10 cellular contexts compared by ENCODE assay signal in the genomic region with DNA sequence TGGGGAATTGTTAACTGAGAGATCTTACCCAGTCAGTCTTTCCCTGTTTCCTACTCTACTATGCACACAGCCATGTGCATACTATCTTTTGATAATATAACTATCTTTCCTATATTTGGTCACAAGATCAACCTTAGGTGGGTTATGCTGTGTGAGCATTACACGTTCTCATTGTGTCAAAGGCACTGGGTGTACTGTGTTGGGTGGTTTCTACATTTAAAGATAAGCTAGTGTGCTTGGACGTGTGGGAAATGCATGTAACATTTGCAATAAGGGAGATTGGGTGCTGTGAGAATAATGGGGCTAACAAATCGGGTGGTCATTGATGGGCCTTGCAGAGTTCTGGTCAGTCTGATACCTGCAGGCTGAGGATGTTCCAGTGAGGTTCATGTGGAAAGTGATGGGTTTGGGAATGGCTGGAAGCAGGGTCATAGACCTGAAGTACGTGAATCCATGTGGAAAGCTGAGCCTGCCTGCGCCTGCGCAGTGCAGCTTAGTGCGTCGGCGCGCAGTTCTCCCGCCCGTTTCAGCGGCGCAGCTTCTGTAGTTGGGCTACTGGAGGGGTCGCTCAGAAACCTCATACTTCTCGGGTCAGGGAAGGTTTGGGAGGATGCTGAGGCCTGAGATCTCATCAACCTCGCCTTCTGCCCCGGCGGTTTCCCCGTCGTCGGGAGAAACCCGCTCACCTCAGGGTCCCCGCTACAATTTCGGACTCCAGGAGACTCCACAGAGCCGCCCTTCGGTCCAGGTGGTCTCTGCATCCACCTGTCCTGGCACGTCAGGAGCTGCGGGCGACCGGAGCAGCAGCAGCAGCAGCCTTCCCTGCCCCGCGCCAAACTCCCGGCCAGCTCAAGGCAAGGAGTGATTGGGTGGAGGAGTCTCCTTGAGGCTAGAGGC. TPM values are rescaled to one million over a fixed set of nuclear protein-coding genes. Genes with fewer than 3 reads are reported as not detected.
DNase-seq lines count a peak whose midpoint lies in the region; ATAC-seq and TF ChIP-seq lines count a peak whose summit lies in the region.
"Had no signal": no experiment of that assay in that cellular context is flagged by ENCODE, and none has a peak within 500 bp of the region (broad histone marks: within the 10 kb centered on the region; RNA-seq: fewer than 3 reads in every experiment).

A gene (plus strand): TSS at position 507 of the 897 bp plus-strand sequence. CDS start 104 bp downstream, at position 611.

- peaks cover 8% of the 10 kb centered on the region for H3K4me1 Mint-ChIP-seq in activated naive CD4-positive, alpha-beta T cell treated with anti-CD3 and anti-CD28 coated beads, Interleukin-2, amount 10 ng/mL, durations not matched to agents 7 days and 5 days
- H3K4me1 Mint-ChIP-seq in stimulated activated naive CD8-positive, alpha-beta T cell treated with anti-CD3 and anti-CD28 coated beads, Interleukin-15, amount 100 ng/mL, for 72 hours = peaks cover 25% of the 10 kb centered on the region

- in situ Hi-C loops in GM13977 (cut with MboI; ENCODE audit: low pct_unique_long_range_greater_than_20kb, low sequenced_read_pairs, unreplicated experiment) = no loop called here

- peak; percentile 31 for DNase-seq in activated naive CD4-positive, alpha-beta T cell treated with Interleukin-2 at 50 U/mL for 16 hours
- DNase-seq in activated naive CD4-positive, alpha-beta T cell treated with anti-CD3 and anti-CD28 coated beads, Interleukin-2, amount 10 ng/mL, durations not matched to agents 7 days and 5 days = no peak
- peak; percentile 86 for DNase-seq in NCI-H82 (lab: John Stamatoyannopoulos, UW)
- no peak for DNase-seq in stimulated activated naive CD8-positive, alpha-beta T cell treated with anti-CD3 and anti-CD28 coated beads, Interleukin-15, amount 100 ng/mL, for 72 hours
- no peak for DNase-seq in NCI-H748 treated with DMSO at 0.1 percent for 48 hours (lab: John Stamatoyannopoulos, UW)
- DNase-seq in GM13977 (ENCODE audit: low spot score) = no peak
- DNase-seq: NCI-H2107 had no signal

- no peaks in the 10 kb centered on the region for H3K9me3 Mint-ChIP-seq in activated naive CD4-positive, alpha-beta T cell treated with anti-CD3 and anti-CD28 coated beads, Interleukin-2, amount 10 ng/mL, durations not matched to agents 7 days and 5 days
- no peaks in the 10 kb centered on the region for H3K9me3 Mint-ChIP-seq in stimulated activated naive CD8-positive, alpha-beta T cell treated with anti-CD3 and anti-CD28 coated beads, Interleukin-15, amount 100 ng/mL, for 72 hours

- ATAC-seq in esophagus mucosa (peak; percentile 34), GM18861 (IDR thresholded peaks at IDR 0.05; ENCODE audit: unreplicated experiment) (no peak)
- ATAC-seq in stimulated activated naive CD8-positive, alpha-beta T cell treated with anti-CD3 and anti-CD28 coated beads, Interleukin-15, amount 100 ng/mL, for 72 hours = peak; percentile 52

- TF ChIP-seq CTCF in GM13977 (IDR thresholded peaks at IDR 0.05; ENCODE audit: extremely low read depth, insufficient read depth, missing control alignments) = no peak

- H3K36me3 Mint-ChIP-seq in activated naive CD4-positive, alpha-beta T cell treated with anti-CD3 and anti-CD28 coated beads, Interleukin-2, amount 10 ng/mL, durations not matched to agents 7 days and 5 days = peaks cover 44% of the 10 kb centered on the region

- H3K4me3 Mint-ChIP-seq in activated naive CD4-positive, alpha-beta T cell treated with anti-CD3 and anti-CD28 coated beads, Interleukin-2, amount 10 ng/mL, durations not matched to agents 7 days and 5 days = no peak within 1 kb of the TSS
- H3K4me3 Mint-ChIP-seq in stimulated activated naive CD8-positive, alpha-beta T cell treated with anti-CD3 and anti-CD28 coated beads, Interleukin-15, amount 100 ng/mL, for 72 hours = no peak within 1 kb of the TSS

- H3K27me3 Mint-ChIP-seq in activated naive CD4-positive, alpha-beta T cell treated with anti-CD3 and anti-CD28 coated beads, Interleukin-2, amount 10 ng/mL, durations not matched to agents 7 days and 5 days = no peaks in the 10 kb centered on the region
- no peaks in the 10 kb centered on the region for H3K27me3 Mint-ChIP-seq in stimulated activated naive CD8-positive, alpha-beta T cell treated with anti-CD3 and anti-CD28 coated beads, Interleukin-15, amount 100 ng/mL, for 72 hours

- H3K27ac Mint-ChIP-seq in activated naive CD4-positive, alpha-beta T cell treated with anti-CD3 and anti-CD28 coated beads, Interleukin-2, amount 10 ng/mL, durations not matched to agents 7 days and 5 days = no peak within 1 kb of the TSS
- H3K27ac Mint-ChIP-seq in stimulated activated naive CD8-positive, alpha-beta T cell treated with anti-CD3 and anti-CD28 coated beads, Interleukin-15, amount 100 ng/mL, for 72 hours = peak within 1 kb of the TSS in 1 of 2 donors; percentile 88

- CTCF ChIA-PET in activated naive CD4-positive, alpha-beta T cell treated with anti-CD3 and anti-CD28 coated beads, Interleukin-2, amount 10 ng/mL, durations not matched to agents 7 days and 5 days (lab: Charles Lee) = interaction anchor here (0.6 kb wide), 1 partner anchor 27 kb away, joined by 3 read pairs; no protein-coding TSS in a partner anchor

RNA-seq across cellular contexts. Expression of the gene that starts here (rescaled TPM):
- 0.36 TPM for total RNA-seq in esophagus mucosa
- total RNA-seq: H4 had no signal

Comparison
In these comparisons a context has a peak if more than half of its experiments do, and no peak if none do; other contexts are left out.
1. DNase-seq: peak in activated naive CD4-positive, alpha-beta T cell treated with Interleukin-2 at 50 U/mL for 16 hours (single experiment) and NCI-H82 (single experiment); none in activated naive CD4-positive, alpha-beta T cell treated with anti-CD3 and anti-CD28 coated beads, Interleukin-2, amount 10 ng/mL, durations not matched to agents 7 days and 5 days (single experiment), stimulated activated naive CD8-positive, alpha-beta T cell treated with anti-CD3 and anti-CD28 coated beads, Interleukin-15, amount 100 ng/mL, for 72 hours (0 of 2), NCI-H748 treated with DMSO at 0.1 percent for 48 hours (single experiment) and GM13977 (single experiment).
2. Peak in ATAC-seq in esophagus mucosa; RNA of the gene not detected or under 1 TPM.